ENCODE assay signal across 8 cellular contexts in the genomic region with DNA sequence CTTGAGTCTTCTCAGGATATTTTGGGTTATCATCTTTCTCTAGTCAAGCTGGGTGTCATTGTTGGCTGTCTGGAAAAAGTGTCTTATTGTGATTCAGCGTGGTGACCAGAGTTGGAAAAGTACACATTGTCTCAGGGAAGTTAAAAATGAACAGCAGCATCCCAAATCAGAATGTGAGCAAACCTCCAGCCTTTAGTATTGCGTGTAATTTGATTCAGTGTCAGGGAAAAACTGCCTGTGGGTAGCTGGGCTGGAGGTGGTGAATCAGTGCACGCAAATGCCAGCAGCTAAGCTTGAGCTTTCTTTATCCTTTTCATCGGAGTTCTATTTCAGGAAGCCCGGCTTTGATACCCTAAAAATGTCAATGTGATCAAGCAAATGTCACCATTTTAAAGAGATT. TPM values are rescaled to one million over a fixed set of nuclear protein-coding genes. Genes with fewer than 3 reads are reported as not detected.
DNase-seq lines count a peak whose midpoint lies in the region; ATAC-seq, FAIRE-seq and TF ChIP-seq lines count a peak whose summit lies in the region.

No MANE protein-coding gene starts in this region.

- intact Hi-C loops in kidney (cut with DNase I), result no loop called here

- H3K4me1 ChIP-seq in kidney (ENCODE audit: control insufficient read depth in 1 of 2, insufficient read depth in 1 of 2, low read depth in 1 of 2, low read length in 2 of 2) (no peaks in the 10 kb centered on the region), thoracic aorta (ENCODE audit: control insufficient read depth in 1 of 2, low read depth in 2 of 2) (no peaks in the 10 kb centered on the region)

- no peak overlapping the region for H3K9ac ChIP-seq in kidney (ENCODE audit: low read length in 2 of 2)

- H3K36me3 ChIP-seq in bronchial epithelial cell (ENCODE audit: control insufficient read depth, insufficient read depth, low read length), result no peaks in the 10 kb centered on the region
- peaks cover 3 to 24% of the 10 kb centered on the region in 2 donors for H3K36me3 ChIP-seq in kidney (ENCODE audit: control insufficient read depth in 1 of 2, insufficient read depth in 2 of 2, low read length in 2 of 2)
- H3K36me3 ChIP-seq in thoracic aorta, result no peaks in the 10 kb centered on the region

- H3K27ac ChIP-seq in kidney (ENCODE audit: low read depth in 2 of 2, low read length in 2 of 2) (peak overlapping the region; percentile 19 to 70), thoracic aorta (no peak overlapping the region)

- H3K4me3 ChIP-seq in bronchial epithelial cell (ENCODE audit: low read depth, low read length) (peak overlapping the region; percentile 43), kidney (ENCODE audit: low read length in 2 of 2) (no peak overlapping the region), thoracic aorta (peak overlapping the region; percentile 35)

- TF ChIP-seq CTCF in bronchial epithelial cell (IDR thresholded peaks at IDR 0.05; ENCODE audit: insufficient read depth, low read length, severe bottlenecking) (no peak), kidney (IDR thresholded peaks at IDR 0.05; ENCODE audit: borderline replicate concordance, extremely low read depth, insufficient read depth) (no peak), thoracic aorta (IDR thresholded peaks at IDR 0.05) (no peak)

- H3K9me3 ChIP-seq in kidney (ENCODE audit: control insufficient read depth in 1 of 2, low read length in 2 of 2) (no peaks in the 10 kb centered on the region), thoracic aorta (no peaks in the 10 kb centered on the region)

- no peaks in the 10 kb centered on the region for H3K27me3 ChIP-seq in bronchial epithelial cell (ENCODE audit: control insufficient read depth, insufficient read depth, low read length)
- no peaks in the 10 kb centered on the region for H3K27me3 ChIP-seq in thoracic aorta (replicated peaks; ENCODE audit: insufficient read depth)

- DNase-seq in NCI-H2107 treated with DMSO at 0.1 percent for 48 hours (lab: John Stamatoyannopoulos, UW; ENCODE audit: unreplicated experiment), result peak; percentile 19
- DNase-seq in NCI-H2107 (lab: John Stamatoyannopoulos, UW), result no peak
- DNase-seq in bronchial epithelial cell (ENCODE audit: low read depth), result peak; percentile 66
- DNase-seq in kidney, result no peak
- no peak for DNase-seq in thoracic aorta (ENCODE audit: low spot score)
- no peak for DNase-seq in OCI-M1 (lab: John Stamatoyannopoulos, UW)
- DNase-seq in activated CD4-positive, alpha-beta T cell treated with anti-CD3 and anti-CD28 coated beads, Interleukin-2, amount 50 U/mL, for 1 hour, result no peak
- DNase-seq in DMS153 treated with DMSO at 0.1 percent for 48 hours (lab: John Stamatoyannopoulos, UW; ENCODE audit: unreplicated experiment), result no peak

- no peak for ATAC-seq in thoracic aorta (ENCODE audit: insufficient number of reproducible peaks, low FRiP score, low read depth)

- peak; percentile 60 for FAIRE-seq in bronchial epithelial cell (lab: Jason Lieb, UNC)
- no peak for FAIRE-seq in kidney (lab: Jason Lieb, UNC)

RNA-seq across cellular contexts. Expression of a gene that starts 25.9 kb away (rescaled TPM):
- under 0.01 and 0.13 TPM in 2 replicates for total RNA-seq in bronchial epithelial cell
- not detected for total RNA-seq in kidney
- not detected for polyA plus RNA-seq in kidney (ENCODE audit: insufficient read depth, low read depth, low replicate concordance)
- under 1 TPM in 1 of 2 donors, not detected in 1; 0.54 TPM for total RNA-seq in thoracic aorta

Comparison
In these comparisons a context has a peak if more than half of its experiments do, and no peak if none do; other contexts are left out.
1. DNase-seq: peak in NCI-H2107 treated with DMSO at 0.1 percent for 48 hours (single experiment) and bronchial epithelial cell (single experiment); none in NCI-H2107 (single experiment), kidney (single experiment), thoracic aorta (single experiment), OCI-M1 (single experiment), activated CD4-positive, alpha-beta T cell treated with anti-CD3 and anti-CD28 coated beads, Interleukin-2, amount 50 U/mL, for 1 hour (single experiment) and DMS153 treated with DMSO at 0.1 percent for 48 hours (single experiment).
2. H3K4me3 ChIP-seq: peak in bronchial epithelial cell (single experiment) and thoracic aorta (single experiment); none in kidney (0 of 2).
3. H3K27ac ChIP-seq: peak in kidney (2 of 2); none in thoracic aorta (0 of 2).